ENCODE assay signal across 35 cellular contexts in genomic region chr16:19231881-19232280, GRCh38. TPM values are rescaled to one million over a fixed set of nuclear protein-coding genes. Genes with fewer than 3 reads are reported as not detected.
"Had no signal": no experiment of that assay in that cellular context is flagged by ENCODE, and none has a peak within 500 bp of the region (broad histone marks: within the 10 kb centered on the region; RNA-seq: fewer than 3 reads in every experiment).

No MANE protein-coding gene starts in this region.

- DNase-seq: activated B cell treated with CpG ODN at 0.5 μM for 24 hours; activated CD4-positive, alpha-beta memory T cell treated with anti-CD3 and anti-CD28 coated beads for 36 hours; activated CD4-positive, alpha-beta T cell treated with anti-CD3 and anti-CD28 coated beads for 36 hours; activated CD4-positive, alpha-beta T cell treated with anti-CD3 and anti-CD28 coated beads, Interleukin-2, amount 10 ng/mL, durations not matched to agents 24 days and 14 days; activated CD8-positive, alpha-beta memory T cell treated with anti-CD3 and anti-CD28 coated beads, Interleukin-2, amount 10 ng/mL, durations not matched to agents 7 days and 5 days; activated CD8-positive, alpha-beta memory T cell treated with anti-CD3 and anti-CD28 coated beads, Interleukin-2, amount 50 U/mL, for 4 hours; activated CD8-positive, alpha-beta T cell treated with anti-CD3 and anti-CD28 coated beads, Interleukin-2, amount 10 ng/mL, durations not matched to agents 7 days and 5 days; activated gamma-delta T cell; activated naive CD4-positive, alpha-beta T cell; activated naive CD4-positive, alpha-beta T cell treated with anti-CD3 and anti-CD28 coated beads, Interleukin-2, amount 10 ng/mL, durations not matched to agents 7 days and 5 days; activated naive CD8-positive, alpha-beta T cell treated with anti-CD3 and anti-CD28 coated beads, Interleukin-2, amount 10 ng/mL, durations not matched to agents 7 days and 5 days; activated T-cell treated with anti-CD3 and anti-CD28 coated beads, Interleukin-2, amount 50 U/mL, for 1 hour; activated T-cell treated with anti-CD3 and anti-CD28 coated beads, Interleukin-2, amount 50 U/mL, for 48 hours; caudate nucleus; cortex of kidney; dermis blood vessel endothelial cell; effector CD8-positive, alpha-beta T cell; esophagus squamous epithelium; foreskin melanocyte; T-helper 1 cell; T-helper 17 cell; T1000; WERI-Rb-1 had no signal

- ATAC-seq: activated CD4-positive, alpha-beta T cell treated with anti-CD3 and anti-CD28 coated beads for 36 hours; activated CD4-positive, CD25-positive, alpha-beta regulatory T cell treated with anti-CD3 and anti-CD28 coated beads, Interleukin-2, amount 50 U/mL, for 24 hours; activated CD8-positive, alpha-beta memory T cell treated with anti-CD3 and anti-CD28 coated beads, Interleukin-2, amount 10 ng/mL, durations not matched to agents 7 days and 5 days; activated CD8-positive, alpha-beta T cell treated with anti-CD3 and anti-CD28 coated beads, Interleukin-2, amount 10 ng/mL, durations not matched to agents 7 days and 5 days; activated naive CD4-positive, alpha-beta T cell treated with anti-CD3 and anti-CD28 coated beads, Interleukin-2, amount 50 U/mL, for 72 hours; gastroesophageal sphincter; T-helper 17 cell had no signal

- H3K4me1 ChIP-seq: ascending aorta had no signal

- H3K27ac Mint-ChIP-seq: activated B cell treated with CpG ODN at 0.5 μM for 24 hours; activated CD4-positive, alpha-beta memory T cell treated with anti-CD3 and anti-CD28 coated beads for 36 hours; activated CD4-positive, alpha-beta T cell treated with anti-CD3 and anti-CD28 coated beads for 36 hours; activated CD4-positive, alpha-beta T cell treated with anti-CD3 and anti-CD28 coated beads, Interleukin-2, amount 10 ng/mL, durations not matched to agents 24 days and 14 days; activated CD8-positive, alpha-beta memory T cell treated with anti-CD3 and anti-CD28 coated beads, Interleukin-2, amount 10 ng/mL, durations not matched to agents 7 days and 5 days; activated CD8-positive, alpha-beta T cell treated with anti-CD3 and anti-CD28 coated beads, Interleukin-2, amount 10 ng/mL, durations not matched to agents 7 days and 5 days; activated naive CD4-positive, alpha-beta T cell treated with anti-CD3 and anti-CD28 coated beads, Interleukin-2, amount 10 ng/mL, durations not matched to agents 7 days and 5 days; activated naive CD4-positive, alpha-beta T cell treated with anti-CD3 and anti-CD28 coated beads, Interleukin-2, amount 50 U/mL, for 72 hours; activated naive CD8-positive, alpha-beta T cell treated with anti-CD3 and anti-CD28 coated beads, Interleukin-2, amount 10 ng/mL, durations not matched to agents 7 days and 5 days; T-helper 17 cell; T-helper 2 cell treated with Interferon-gamma antibody and Interleukin-4, amounts not matched to agents 5 μg/mL and 100 μg/mL, for 36 hours had no signal

- H3K36me3 Mint-ChIP-seq: activated CD4-positive, alpha-beta memory T cell treated with anti-CD3 and anti-CD28 coated beads for 36 hours; activated CD8-positive, alpha-beta memory T cell treated with anti-CD3 and anti-CD28 coated beads, Interleukin-2, amount 10 ng/mL, durations not matched to agents 7 days and 5 days; activated naive CD4-positive, alpha-beta T cell treated with anti-CD3 and anti-CD28 coated beads, Interleukin-2, amount 10 ng/mL, durations not matched to agents 7 days and 5 days; activated naive CD8-positive, alpha-beta T cell treated with anti-CD3 and anti-CD28 coated beads, Interleukin-2, amount 10 ng/mL, durations not matched to agents 7 days and 5 days had no signal

- H3K27me3 ChIP-seq: ascending aorta, esophagus squamous epithelium, gastroesophageal sphincter had no signal

- H3K27me3 Mint-ChIP-seq: activated B cell treated with CpG ODN at 0.5 μM for 24 hours; activated CD4-positive, alpha-beta T cell treated with anti-CD3 and anti-CD28 coated beads, Interleukin-2, amount 10 ng/mL, durations not matched to agents 24 days and 14 days; activated naive CD4-positive, alpha-beta T cell treated with anti-CD3 and anti-CD28 coated beads, Interleukin-2, amount 10 ng/mL, durations not matched to agents 7 days and 5 days had no signal

- H3K4me1 Mint-ChIP-seq: activated CD4-positive, alpha-beta T cell treated with anti-CD3 and anti-CD28 coated beads for 36 hours; activated CD4-positive, alpha-beta T cell treated with anti-CD3 and anti-CD28 coated beads, Interleukin-2, amount 10 ng/mL, durations not matched to agents 24 days and 14 days; activated CD8-positive, alpha-beta memory T cell treated with anti-CD3 and anti-CD28 coated beads, Interleukin-2, amount 10 ng/mL, durations not matched to agents 7 days and 5 days; activated naive CD4-positive, alpha-beta T cell treated with anti-CD3 and anti-CD28 coated beads, Interleukin-2, amount 10 ng/mL, durations not matched to agents 7 days and 5 days; activated naive CD8-positive, alpha-beta T cell treated with anti-CD3 and anti-CD28 coated beads, Interleukin-2, amount 10 ng/mL, durations not matched to agents 7 days and 5 days; T-helper 17 cell had no signal

- H3K4me3 Mint-ChIP-seq: activated B cell treated with CpG ODN at 0.5 μM for 24 hours; activated CD4-positive, alpha-beta memory T cell treated with anti-CD3 and anti-CD28 coated beads for 36 hours; activated CD4-positive, alpha-beta T cell treated with anti-CD3 and anti-CD28 coated beads for 36 hours; activated CD4-positive, alpha-beta T cell treated with anti-CD3 and anti-CD28 coated beads, Interleukin-2, amount 10 ng/mL, durations not matched to agents 24 days and 14 days; activated CD8-positive, alpha-beta memory T cell treated with anti-CD3 and anti-CD28 coated beads, Interleukin-2, amount 10 ng/mL, durations not matched to agents 7 days and 5 days; activated CD8-positive, alpha-beta T cell treated with anti-CD3 and anti-CD28 coated beads, Interleukin-2, amount 10 ng/mL, durations not matched to agents 7 days and 5 days; activated naive CD4-positive, alpha-beta T cell treated with anti-CD3 and anti-CD28 coated beads, Interleukin-2, amount 10 ng/mL, durations not matched to agents 7 days and 5 days; activated naive CD8-positive, alpha-beta T cell treated with anti-CD3 and anti-CD28 coated beads, Interleukin-2, amount 10 ng/mL, durations not matched to agents 7 days and 5 days; T-helper 17 cell; T-helper 2 cell treated with Interferon-gamma antibody and Interleukin-4, amounts not matched to agents 5 μg/mL and 100 μg/mL, for 36 hours had no signal

- H3K27ac ChIP-seq: ascending aorta, epithelial cell of prostate, esophagus squamous epithelium, gastroesophageal sphincter, WERI-Rb-1 had no signal

RNA-seq across cellular contexts. Expression of gene CLEC19A, which starts 53.6 kb away (rescaled TPM):
- total RNA-seq: activated B cell treated with CpG ODN at 0.5 μM for 24 hours; activated CD4-positive, alpha-beta memory T cell treated with anti-CD3 and anti-CD28 coated beads for 36 hours; activated CD4-positive, alpha-beta T cell treated with anti-CD3 and anti-CD28 coated beads for 36 hours; activated CD4-positive, alpha-beta T cell treated with anti-CD3 and anti-CD28 coated beads, Interleukin-2, amount 10 ng/mL, durations not matched to agents 24 days and 14 days; activated CD8-positive, alpha-beta memory T cell treated with anti-CD3 and anti-CD28 coated beads for 36 hours; activated CD8-positive, alpha-beta memory T cell treated with anti-CD3 and anti-CD28 coated beads, Interleukin-2, amount 10 ng/mL, durations not matched to agents 7 days and 5 days; activated CD8-positive, alpha-beta T cell treated with anti-CD3 and anti-CD28 coated beads, Interleukin-2, amount 10 ng/mL, durations not matched to agents 7 days and 5 days; activated naive CD4-positive, alpha-beta T cell treated with anti-CD3 and anti-CD28 coated beads, Interleukin-2, amount 50 U/mL, for 72 hours; activated naive CD8-positive, alpha-beta T cell treated with anti-CD3 and anti-CD28 coated beads, Interleukin-2, amount 10 ng/mL, durations not matched to agents 7 days and 5 days; ascending aorta; chondrocyte; dermis blood vessel endothelial cell; endothelial cell of umbilical vein; esophagus squamous epithelium; fibroblast of lung; fibroblast of villous mesenchyme; gastroesophageal sphincter; glomerular endothelial cell; T-helper 17 cell had no signal
